In genomic region chr3:40504636-40505430, GRCh38 we compare ENCODE assay signal across 9 cellular contexts. TPM values are rescaled to one million over a fixed set of nuclear protein-coding genes. Genes with fewer than 3 reads are reported as not detected.
DNase-seq lines count a peak whose midpoint lies in the region; ATAC-seq and TF ChIP-seq lines count a peak whose summit lies in the region.
"Had no signal": no experiment of that assay in that cellular context is flagged by ENCODE, and none has a peak within 500 bp of the region (broad histone marks: within the 10 kb centered on the region; RNA-seq: fewer than 3 reads in every experiment).

No MANE protein-coding gene starts in this region.

- H3K4me3 ChIP-seq in adrenal gland = peak overlapping the region in 1 of 4 donors; percentile 69
- no peak overlapping the region for H3K4me3 ChIP-seq in kidney epithelial cell (ENCODE audit: low read depth, low read length)
- peak overlapping the region in 2 of 4 donors; percentile 55 to 63 for H3K4me3 ChIP-seq in transverse colon

- H3K27ac Mint-ChIP-seq in activated naive CD4-positive, alpha-beta T cell treated with anti-CD3 and anti-CD28 coated beads, Interleukin-2, amount 50 U/mL, for 24 hours = no peak overlapping the region

- H3K9me3 ChIP-seq in adrenal gland (replicated peaks in 1 of 3) (no peaks in the 10 kb centered on the region), transverse colon (no peaks in the 10 kb centered on the region)

- peaks cover 1% of the 10 kb centered on the region for H3K36me3 Mint-ChIP-seq in activated naive CD4-positive, alpha-beta T cell treated with anti-CD3 and anti-CD28 coated beads, Interleukin-2, amount 50 U/mL, for 24 hours

- H3K4me3 Mint-ChIP-seq in activated naive CD4-positive, alpha-beta T cell treated with anti-CD3 and anti-CD28 coated beads, Interleukin-2, amount 50 U/mL, for 24 hours = peak overlapping the region; percentile 88

- intact Hi-C loops in adrenal gland (cut with DNase I) (no loop called here), transverse colon (cut with DNase I; ENCODE audit: low total_unique reads) (no loop called here)

- H3K27me3 Mint-ChIP-seq in activated naive CD4-positive, alpha-beta T cell treated with anti-CD3 and anti-CD28 coated beads, Interleukin-2, amount 50 U/mL, for 24 hours = no peaks in the 10 kb centered on the region

- TF ChIP-seq EP300 in transverse colon (IDR thresholded peaks at IDR 0.05; ENCODE audit: low read depth) = no peak

- H3K4me1 Mint-ChIP-seq in activated naive CD4-positive, alpha-beta T cell treated with anti-CD3 and anti-CD28 coated beads, Interleukin-2, amount 50 U/mL, for 24 hours = peaks cover 19% of the 10 kb centered on the region

- TF ChIP-seq POLR2A in adrenal gland (IDR thresholded peaks at IDR 0.05) (peak in 1 of 2 donors; percentile 47), transverse colon (IDR thresholded peaks at IDR 0.05) (no peak)

- TF ChIP-seq CTCF in adrenal gland (IDR thresholded peaks at IDR 0.05) = no peak
- no peak for TF ChIP-seq CTCF in kidney epithelial cell (IDR thresholded peaks at IDR 0.05; ENCODE audit: insufficient read depth, low read length, poor library complexity, severe bottlenecking)
- no peak for TF ChIP-seq CTCF in transverse colon (IDR thresholded peaks at IDR 0.05)

- H3K4me1 ChIP-seq in adrenal gland (replicated peaks in 1 of 2) (peaks cover 15 to 17% of the 10 kb centered on the region in 2 donors), transverse colon (peaks cover 0 to 16% (median 13%) of the 10 kb centered on the region in 4 donors)

- H3K27me3 ChIP-seq in adrenal gland (no peaks in the 10 kb centered on the region), kidney epithelial cell (ENCODE audit: control insufficient read depth, insufficient read depth, low read length) (no peaks in the 10 kb centered on the region), transverse colon (no peaks in the 10 kb centered on the region)

- no peak for DNase-seq in activated naive CD4-positive, alpha-beta T cell treated with anti-CD3 and anti-CD28 coated beads, Interleukin-2, amount 50 U/mL, for 16 hours
- peak; percentile 68 to 91 (median 88) for DNase-seq in adrenal gland
- DNase-seq in kidney epithelial cell (ENCODE audit: low read depth) = peak; percentile 92
- DNase-seq in transverse colon = no peak
- no peak for DNase-seq in NCI-H146 treated with DMSO at 0.1 percent for 48 hours (lab: John Stamatoyannopoulos, UW; ENCODE audit: unreplicated experiment)
- DNase-seq in SHP77 treated with DMSO at 0.1 percent for 48 hours (lab: John Stamatoyannopoulos, UW) = no peak

- H3K27ac ChIP-seq in adrenal gland = peak overlapping the region; percentile 45 to 89 (median 77)
- peak overlapping the region in 3 of 4 donors; percentile 77 to 86 (median 82) for H3K27ac ChIP-seq in transverse colon

- in situ Hi-C loops in transverse colon (cut with MboI; ENCODE audit: low pct_ligation_motif_present in 1 of 4, low pct_unique_long_range_greater_than_20kb in 1 of 4, low sequenced_read_pairs in 3 of 4) = no loop called here

- H3K9me3 Mint-ChIP-seq in activated naive CD4-positive, alpha-beta T cell treated with anti-CD3 and anti-CD28 coated beads, Interleukin-2, amount 50 U/mL, for 24 hours = no peaks in the 10 kb centered on the region
- H3K9me3 Mint-ChIP-seq: dendritic cell treated with granulocyte-macrophage colony-stimulating factor and Interleukin-4, amounts not matched to agents 40 ng/mL and 50 ng/mL, for 4 days had no signal

- H3K36me3 ChIP-seq in adrenal gland (replicated peaks in 1 of 2) (no peaks in the 10 kb centered on the region), kidney epithelial cell (ENCODE audit: control insufficient read depth, insufficient read depth, low read length) (no peaks in the 10 kb centered on the region), transverse colon (no peaks in the 10 kb centered on the region)

- no peak for ATAC-seq in HG02759 (IDR thresholded peaks at IDR 0.05; ENCODE audit: unreplicated experiment)

- WGBS in adrenal gland, 4 donors = 44 to 60% (median 47%) methylated on average over 5 of the region's 5 CpGs
- WGBS in transverse colon (ENCODE audit: low coverage in 1 of 2), 2 donors = 49 to 64% methylated on average over 5 of the region's 5 CpGs

RNA-seq across cellular contexts. Expression of gene ZNF620, which starts 1.0 kb away (rescaled TPM):
- total RNA-seq in adrenal gland = 10 to 100 TPM in 1 of 8 donors, 1 to 10 TPM in 6, under 1 TPM in 1; 0.97 to 10.1 (median 4.2) TPM
- polyA plus RNA-seq in adrenal gland = 1 to 10 TPM; 1.3 to 2.6 (median 2.5) TPM
- total RNA-seq in kidney epithelial cell = 6.2 and 10.8 TPM in 2 replicates
- 1 to 10 TPM in 3 of 4 donors, not detected in 1; 2.6 to 8.0 (median 4.3) TPM for total RNA-seq in transverse colon

RNA-seq across cellular contexts. Expression of gene ZNF621, which starts 19.9 kb away (rescaled TPM):
- total RNA-seq in adrenal gland = 10 to 100 TPM in 6 of 8 donors, 1 to 10 TPM in 2; 9.1 to 22.1 (median 17.5) TPM
- polyA plus RNA-seq in adrenal gland = 10 to 100 TPM; 15.8 to 30.1 (median 16.7) TPM
- 24.4 and 24.6 TPM in 2 replicates for total RNA-seq in kidney epithelial cell
- 10 to 100 TPM; 11.9 to 21.9 (median 16.2) TPM for total RNA-seq in transverse colon

RNA-seq across cellular contexts. Expression of gene ZNF619, which starts 27.9 kb away (rescaled TPM):
- total RNA-seq in adrenal gland = 10 to 100 TPM in 1 of 8 donors, 1 to 10 TPM in 6, under 1 TPM in 1; 0.79 to 11.0 (median 6.9) TPM
- polyA plus RNA-seq in adrenal gland = 1 to 10 TPM in 2 of 3 donors, under 1 TPM in 1; 0.77 to 4.9 (median 1.2) TPM
- 4.3 and 5.1 TPM in 2 replicates for total RNA-seq in kidney epithelial cell
- 1 to 10 TPM; 2.0 to 7.9 (median 4.8) TPM for total RNA-seq in transverse colon

RNA-seq across cellular contexts. Expression of gene RPL14, which starts 47.7 kb away (rescaled TPM):
- 1,000 to 10,000 TPM in 4 of 8 donors, 100 to 1,000 TPM in 4; 235 to 1,616 (median 825) TPM for total RNA-seq in adrenal gland
- polyA plus RNA-seq in adrenal gland = 1,000 to 10,000 TPM in 2 of 3 donors, 100 to 1,000 TPM in 1; 803 to 2,243 (median 2,022) TPM
- 576 and 649 TPM in 2 replicates for total RNA-seq in kidney epithelial cell
- total RNA-seq in transverse colon = 100 to 1,000 TPM in 3 of 4 donors, 10 to 100 TPM in 1; 90.1 to 299 (median 194) TPM

Comparison
In these comparisons a context has a peak if more than half of its experiments do, and no peak if none do; other contexts are left out.
1. DNase-seq: peak in adrenal gland (7 of 7) and kidney epithelial cell (single experiment); none in activated naive CD4-positive, alpha-beta T cell treated with anti-CD3 and anti-CD28 coated beads, Interleukin-2, amount 50 U/mL, for 16 hours (single experiment), transverse colon (single experiment), NCI-H146 treated with DMSO at 0.1 percent for 48 hours (single experiment) and SHP77 treated with DMSO at 0.1 percent for 48 hours (single experiment).